Comparison of ENCODE assay signal across 8 cellular contexts in genomic region chr19:4379383-4380253, GRCh38. TPM values are rescaled to one million over a fixed set of nuclear protein-coding genes. Genes with fewer than 3 reads are reported as not detected.
A peak's percentile ranks its signal among the peaks of the same experiment; 100 is the strongest.
DNase-seq lines count a peak whose midpoint lies in the region; ATAC-seq and TF ChIP-seq lines count a peak whose summit lies in the region.

No MANE protein-coding gene starts in this region.

- intact Hi-C loops in Caco-2 (cut with micrococcal nuclease; ENCODE audit: unreplicated experiment): no loop called here
- intact Hi-C loops in vagina (cut with DNase I): no loop called here

- POLR2A ChIA-PET in Caco-2 (lab: Charles Lee): interaction anchor here (0.7 kb wide), 1 partner anchor 21 kb away, joined by 5 read pairs; the partner anchor contains the start of gene SH3GL1

- H2BK12ac ChIP-seq in mesenchymal stem cell (ENCODE audit: low read length in 2 of 2): no peak overlapping the region

- no peak for TF ChIP-seq CTCF in Caco-2 (IDR thresholded peaks at IDR 0.05; ENCODE audit: insufficient read depth in 1 of 2, low read depth in 1 of 2, low read length in 1 of 2, severe bottlenecking in 1 of 2, unreplicated experiment in 1 of 2)
- TF ChIP-seq CTCF in vagina (IDR thresholded peaks at IDR 0.05): no peak

- no peak overlapping the region for H4K91ac ChIP-seq in mesenchymal stem cell (ENCODE audit: low read length)

- no peak overlapping the region for H4K8ac ChIP-seq in mesenchymal stem cell (ENCODE audit: low read length)

- no peak overlapping the region for H2BK120ac ChIP-seq in mesenchymal stem cell (ENCODE audit: low read depth, low read length)

- H3K4me2 ChIP-seq in Karpas-422 (ENCODE audit: low read depth, low read length, poor library complexity, severe bottlenecking) (peak overlapping the region; percentile 70), mesenchymal stem cell (ENCODE audit: low read length, poor library complexity, severe bottlenecking) (no peak overlapping the region)

- no peak overlapping the region for H3K4me3 ChIP-seq in Caco-2 (ENCODE audit: low read depth, low read length)
- H3K4me3 ChIP-seq in Karpas-422 (ENCODE audit: low read length): peak overlapping the region; percentile 58
- no peak overlapping the region for H3K4me3 ChIP-seq in mesenchymal stem cell (ENCODE audit: insufficient read depth in 1 of 2, low read depth in 1 of 2, low read length in 2 of 2)
- no peak overlapping the region for H3K4me3 ChIP-seq in vagina

- peaks cover 43% of the 10 kb centered on the region for H3K36me3 Mint-ChIP-seq in Caco-2 (ENCODE audit: insufficient read depth, unreplicated experiment)
- H3K36me3 Mint-ChIP-seq in activated naive CD8-positive, alpha-beta T cell treated with anti-CD3 and anti-CD28 coated beads, Interleukin-2, amount 50 U/mL, for 24 hours (ENCODE audit: low read depth): peaks cover 7% of the 10 kb centered on the region

- 93% methylated on average over 19 of the region's 20 CpGs for WGBS in mesenchymal stem cell

- H3K9me2 ChIP-seq in Karpas-422 (replicated peaks; ENCODE audit: insufficient read depth, low read length): no peaks in the 10 kb centered on the region

- DNase-seq in Caco-2 (no peak), Karpas-422 (peak; percentile 73), mesenchymal stem cell (no peak), vagina (ENCODE audit: extremely low spot score in 2 of 2) (no peak), GM19240 (ENCODE audit: insufficient read length, low spot score) (no peak), cerebellar cortex (ENCODE audit: low spot score) (no peak)
- DNase-seq in activated naive CD8-positive, alpha-beta T cell treated with anti-CD3 and anti-CD28 coated beads, Interleukin-2, amount 50 U/mL, for 24 hours: peak; percentile 65

- H3K9me3 ChIP-seq in Caco-2 (no peaks in the 10 kb centered on the region), Karpas-422 (ENCODE audit: low read length) (no peaks in the 10 kb centered on the region), mesenchymal stem cell (ENCODE audit: control insufficient read depth, low read length) (no peaks in the 10 kb centered on the region), vagina (no peaks in the 10 kb centered on the region)

- H3K4me1 ChIP-seq in Caco-2 (peaks cover 28% of the 10 kb centered on the region), Karpas-422 (ENCODE audit: low read length) (peaks cover 61% of the 10 kb centered on the region), mesenchymal stem cell (ENCODE audit: control insufficient read depth, insufficient read depth, low read depth, low read length) (peaks cover 58% of the 10 kb centered on the region), vagina (peaks cover 73% of the 10 kb centered on the region)

- no peak overlapping the region for H3K14ac ChIP-seq in mesenchymal stem cell (ENCODE audit: low read length in 2 of 2)

- no peaks in the 10 kb centered on the region for H3K9me3 Mint-ChIP-seq in Caco-2 (ENCODE audit: unreplicated experiment)
- H3K9me3 Mint-ChIP-seq in activated naive CD8-positive, alpha-beta T cell treated with anti-CD3 and anti-CD28 coated beads, Interleukin-2, amount 50 U/mL, for 24 hours: no peaks in the 10 kb centered on the region

- H3K4me3 Mint-ChIP-seq in Caco-2 (ENCODE audit: unreplicated experiment): no peak overlapping the region
- peak overlapping the region; percentile 71 for H3K4me3 Mint-ChIP-seq in activated naive CD8-positive, alpha-beta T cell treated with anti-CD3 and anti-CD28 coated beads, Interleukin-2, amount 50 U/mL, for 24 hours

- no peaks in the 10 kb centered on the region for H3K27me3 Mint-ChIP-seq in Caco-2 (ENCODE audit: insufficient read depth, unreplicated experiment)
- no peaks in the 10 kb centered on the region for H3K27me3 Mint-ChIP-seq in activated naive CD8-positive, alpha-beta T cell treated with anti-CD3 and anti-CD28 coated beads, Interleukin-2, amount 50 U/mL, for 24 hours

- no peak overlapping the region for H3K4ac ChIP-seq in mesenchymal stem cell (ENCODE audit: low read depth in 1 of 2, low read length in 2 of 2)

- BruUV-seq in Caco-2 (replicated peaks; lab: Mats Ljungman, UMichigan): no TSS peak

- H3K9ac ChIP-seq in Karpas-422 (ENCODE audit: low read length): peak overlapping the region; percentile 53
- H3K9ac ChIP-seq in mesenchymal stem cell (ENCODE audit: low read length): no peak overlapping the region

- peaks cover 17% of the 10 kb centered on the region for H3K4me1 Mint-ChIP-seq in Caco-2 (ENCODE audit: low read depth, unreplicated experiment)
- H3K4me1 Mint-ChIP-seq in activated naive CD8-positive, alpha-beta T cell treated with anti-CD3 and anti-CD28 coated beads, Interleukin-2, amount 50 U/mL, for 24 hours: peaks cover 62% of the 10 kb centered on the region

- no peak overlapping the region for H2AK5ac ChIP-seq in mesenchymal stem cell (ENCODE audit: low read length, severe bottlenecking)

- H4K20me1 ChIP-seq in Karpas-422 (ENCODE audit: insufficient read depth, low read depth, low read length): peaks cover 59% of the 10 kb centered on the region

- peaks cover 12% of the 10 kb centered on the region for H3K79me2 ChIP-seq in Karpas-422 (ENCODE audit: low read length)

- peak; percentile 69 for ATAC-seq in activated naive CD8-positive, alpha-beta T cell treated with anti-CD3 and anti-CD28 coated beads, Interleukin-2, amount 50 U/mL, for 24 hours
- ATAC-seq in GM18873 (IDR thresholded peaks at IDR 0.05; ENCODE audit: low FRiP score, unreplicated experiment): no peak

- no peak overlapping the region for H3K23ac ChIP-seq in mesenchymal stem cell (ENCODE audit: low read length in 2 of 2)

- no peak overlapping the region for H3K18ac ChIP-seq in mesenchymal stem cell (ENCODE audit: low read depth in 1 of 2, low read length in 2 of 2)

- H3K36me3 ChIP-seq in Caco-2 (ENCODE audit: control insufficient read depth, insufficient read depth, low read length) (no peaks in the 10 kb centered on the region), Karpas-422 (ENCODE audit: insufficient read depth, low read length) (no peaks in the 10 kb centered on the region), mesenchymal stem cell (ENCODE audit: control insufficient read depth in 1 of 2, insufficient read depth in 2 of 2, low read depth in 1 of 2, low read length in 2 of 2) (peaks cover 16 to 38% of the 10 kb centered on the region in 2 experiments), vagina (peaks cover 0 to 7% of the 10 kb centered on the region in 2 donors)

- no peak overlapping the region for H2BK5ac ChIP-seq in mesenchymal stem cell (ENCODE audit: low read depth, low read length, poor library complexity, severe bottlenecking)

- CTCF ChIA-PET in Caco-2 (lab: Charles Lee): interaction anchor here (1.3 kb wide), 1 partner anchor 20 kb away, joined by 7 read pairs; the partner anchor contains the start of gene SH3GL1

- H3K27ac Mint-ChIP-seq in Caco-2 (ENCODE audit: unreplicated experiment): peak overlapping the region; percentile 82
- H3K27ac Mint-ChIP-seq in activated naive CD8-positive, alpha-beta T cell treated with anti-CD3 and anti-CD28 coated beads, Interleukin-2, amount 50 U/mL, for 24 hours: peak overlapping the region; percentile 94

- peaks cover 13% of the 10 kb centered on the region for H3K79me1 ChIP-seq in mesenchymal stem cell (replicated peaks; ENCODE audit: low read length, poor library complexity, severe bottlenecking)

- H2AFZ ChIP-seq in Karpas-422 (ENCODE audit: low read length) (no peak overlapping the region), mesenchymal stem cell (ENCODE audit: low read depth, low read length) (no peak overlapping the region)

- H3K27ac ChIP-seq in Karpas-422 (ENCODE audit: low read length) (no peak overlapping the region), mesenchymal stem cell (ENCODE audit: low read length, poor library complexity, severe bottlenecking) (peak overlapping the region; percentile 6), vagina (peak overlapping the region; percentile 68)

- no peak for TF ChIP-seq POLR2A in vagina (IDR thresholded peaks at IDR 0.05)

- H3K27me3 ChIP-seq in Caco-2 (replicated peaks; ENCODE audit: control insufficient read depth, insufficient read depth, low read length) (no peaks in the 10 kb centered on the region), Karpas-422 (ENCODE audit: low read length) (no peaks in the 10 kb centered on the region), mesenchymal stem cell (ENCODE audit: control insufficient read depth in 1 of 2, insufficient read depth in 1 of 2, low read length in 2 of 2) (no peaks in the 10 kb centered on the region), vagina (no peaks in the 10 kb centered on the region)

- H2BK15ac ChIP-seq in mesenchymal stem cell (ENCODE audit: low read depth, poor library complexity, severe bottlenecking): no peak overlapping the region

RNA-seq across cellular contexts. Expression of gene SH3GL1, which starts 20.7 kb away (rescaled TPM):
- total RNA-seq in Caco-2 (2022) (91.3 and 91.5 TPM in 2 replicates), vagina (65.6 TPM)
- 12.8 and 13.4 TPM in 2 replicates for total RNA-seq in Karpas-422 (2014; rRNA removed; shearing (Covaris generic); ENCODE audit: low replicate concordance)
- polyA plus RNA-seq in mesenchymal stem cell (2013, experiment 1 of 2): 108 TPM
- 106 TPM for polyA plus RNA-seq in mesenchymal stem cell (2013, experiment 2 of 2)

RNA-seq across cellular contexts. Expression of gene CHAF1A, which starts 22.8 kb away (rescaled TPM):
- 53.9 and 63.1 TPM in 2 replicates for total RNA-seq in Caco-2 (2022)
- total RNA-seq in Karpas-422 (2014; rRNA removed; shearing (Covaris generic); ENCODE audit: low replicate concordance): 7.8 and 50.7 TPM in 2 replicates
- 7.6 TPM for polyA plus RNA-seq in mesenchymal stem cell (2013, experiment 1 of 2)
- 6.3 TPM for polyA plus RNA-seq in mesenchymal stem cell (2013, experiment 2 of 2)
- total RNA-seq in vagina: 21.4 TPM

RNA-seq across cellular contexts. Expression of gene MPND, which starts 36.3 kb away (rescaled TPM):
- total RNA-seq in Caco-2 (2022) (34.9 and 35.7 TPM in 2 replicates), vagina (10.1 TPM)
- 5.3 and 9.5 TPM in 2 replicates for total RNA-seq in Karpas-422 (2014; rRNA removed; shearing (Covaris generic); ENCODE audit: low replicate concordance)
- polyA plus RNA-seq in mesenchymal stem cell (2013, experiment 1 of 2): 6.9 TPM
- polyA plus RNA-seq in mesenchymal stem cell (2013, experiment 2 of 2): 6.1 TPM

RNA-seq across cellular contexts. Expression of gene STAP2, which starts 41.0 kb away (rescaled TPM):
- total RNA-seq in Caco-2 (2022) (70.7 and 71.6 TPM in 2 replicates), vagina (29.2 TPM)
- 0.43 and 0.86 TPM in 2 replicates for total RNA-seq in Karpas-422 (2014; rRNA removed; shearing (Covaris generic); ENCODE audit: low replicate concordance)
- polyA plus RNA-seq in mesenchymal stem cell (2013, experiment 1 of 2): 2.0 TPM
- 2.5 TPM for polyA plus RNA-seq in mesenchymal stem cell (2013, experiment 2 of 2)

Comparison
In these comparisons a context has a peak if more than half of its experiments do, and no peak if none do; other contexts are left out.
1. DNase-seq: peak in Karpas-422 (single experiment) and activated naive CD8-positive, alpha-beta T cell treated with anti-CD3 and anti-CD28 coated beads, Interleukin-2, amount 50 U/mL, for 24 hours (single experiment); none in Caco-2 (0 of 2), mesenchymal stem cell (single experiment), vagina (0 of 2), GM19240 (single experiment) and cerebellar cortex (single experiment).